Comparison of ENCODE assay signal across 1 cellular context in genomic region chr1:68141079-68141800, GRCh38.
TF ChIP-seq lines count a peak whose summit lies in the region.

No MANE protein-coding gene starts in this region.

TF ChIP-seq in IMR-90, 13 proteins besides CTCF, POLR2A, EP300 and RAD21:
- TF ChIP-seq CEBPB (IDR thresholded peaks at IDR 0.05; ENCODE audit: low read depth, low read length), result no peak
- TF ChIP-seq SMC3 (IDR thresholded peaks at IDR 0.05; ENCODE audit: low read depth, low read length), result no peak
- no peak for TF ChIP-seq MAFK (IDR thresholded peaks at IDR 0.05; ENCODE audit: low read depth, low read length)
- TF ChIP-seq BHLHE40 (IDR thresholded peaks at IDR 0.05; ENCODE audit: low read depth, low read length), result no peak
- no peak for TF ChIP-seq ELK1 (IDR thresholded peaks at IDR 0.05; ENCODE audit: borderline replicate concordance, low read depth, low read length)
- TF ChIP-seq MXI1 (IDR thresholded peaks at IDR 0.05; ENCODE audit: borderline replicate concordance, low read depth, low read length), result no peak
TF ChIP-seq in IMR-90: peak in this region for 0.
